In genomic region chr1:236618507-236618906, GRCh38 we compare ENCODE assay signal across 21 cellular contexts.
"Had no signal": no experiment of that assay in that cellular context is flagged by ENCODE, and none has a peak within 500 bp of the region (broad histone marks: within the 10 kb centered on the region; RNA-seq: fewer than 3 reads in every experiment).

No MANE protein-coding gene starts in this region.

- FAIRE-seq: keratinocyte, small intestine had no signal

- H3K4me1 Mint-ChIP-seq: immature natural killer cell; naive thymus-derived CD4-positive, alpha-beta T cell had no signal

- H3K27ac ChIP-seq: coronary artery, parathyroid adenoma, prostate gland, stomach, transverse colon had no signal

- DNase-seq: effector CD4-positive, alpha-beta T cell; foreskin fibroblast; immature natural killer cell; left cardiac atrium; mesendoderm; naive thymus-derived CD4-positive, alpha-beta T cell; nephron progenitor cell; retina; small intestine; stimulated activated CD4-positive, alpha-beta T cell treated with anti-CD3 and anti-CD28 coated beads, Interleukin-12 subunit alpha, Interleukin-12 subunit beta, amount 100 ng/mL, for 4 hours; stimulated activated naive CD4-positive, alpha-beta T cell; stomach; substantia nigra; transverse colon had no signal

- H3K36me3 ChIP-seq: prostate gland, stomach, thoracic aorta, transverse colon had no signal

- H3K9ac ChIP-seq: parathyroid adenoma had no signal

- H3K9me3 ChIP-seq: prostate gland had no signal

- H3K4me3 ChIP-seq: coronary artery, prostate gland, stomach, transverse colon had no signal

- H3K79me2 ChIP-seq: parathyroid adenoma had no signal

- H3K4me3 Mint-ChIP-seq: immature natural killer cell; naive thymus-derived CD4-positive, alpha-beta T cell; nephron progenitor cell had no signal

- H3K4me1 ChIP-seq: parathyroid adenoma, prostate gland, stomach, transverse colon had no signal

- ATAC-seq: esophagus mucosa; left cardiac atrium; naive thymus-derived CD4-positive, alpha-beta T cell; sciatic nerve had no signal

- H2AFZ ChIP-seq: parathyroid adenoma had no signal

- H3K27ac Mint-ChIP-seq: immature natural killer cell; naive thymus-derived CD4-positive, alpha-beta T cell; nephron progenitor cell had no signal
